ENCODE assay signal across 1 cellular context in the genomic region with DNA sequence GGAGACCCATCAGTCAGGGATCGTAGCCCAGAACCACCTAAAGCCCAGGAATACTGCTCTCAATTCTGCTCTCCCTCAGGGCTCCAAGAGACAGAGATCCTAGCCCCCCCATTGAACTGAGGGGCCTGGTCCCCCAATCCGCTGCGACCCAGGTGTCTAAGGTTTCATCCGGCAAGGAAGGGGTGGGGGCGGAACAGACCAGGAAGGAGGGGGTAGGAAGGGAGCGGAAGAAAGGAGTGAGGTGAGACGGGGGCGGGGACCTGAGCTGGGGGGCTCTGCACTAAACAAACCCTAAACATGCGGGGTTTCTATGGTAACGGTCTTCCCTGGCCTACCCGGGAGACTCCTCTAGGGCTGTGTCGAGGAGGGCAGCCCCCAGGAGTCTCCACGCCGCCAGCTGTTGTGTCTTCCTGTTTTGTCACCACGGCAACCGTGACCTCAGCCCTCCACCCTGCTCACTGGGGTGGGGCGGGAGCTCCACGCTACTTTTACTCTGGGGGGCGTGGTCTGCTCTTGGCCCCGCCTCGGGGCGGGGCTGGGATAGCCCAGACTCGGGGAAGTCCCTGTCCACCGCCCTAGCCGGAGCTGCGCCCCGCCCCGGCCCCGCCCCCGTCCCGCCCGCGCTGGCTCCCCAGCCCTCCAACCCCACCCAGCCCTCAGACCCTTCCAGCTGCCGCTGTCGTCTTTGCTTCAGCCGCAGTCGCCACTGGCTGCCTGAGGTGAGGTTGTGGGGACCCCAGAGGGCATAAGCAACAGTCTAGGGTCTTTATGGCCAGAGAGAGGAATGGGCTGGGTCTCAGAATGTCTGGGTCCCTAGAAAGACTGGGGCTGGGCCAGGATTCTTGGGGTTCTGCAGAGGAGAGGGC.
A peak's percentile ranks its signal among the peaks of the same experiment; 100 is the strongest.
TF ChIP-seq lines count a peak whose summit lies in the region.

A gene with protein sequence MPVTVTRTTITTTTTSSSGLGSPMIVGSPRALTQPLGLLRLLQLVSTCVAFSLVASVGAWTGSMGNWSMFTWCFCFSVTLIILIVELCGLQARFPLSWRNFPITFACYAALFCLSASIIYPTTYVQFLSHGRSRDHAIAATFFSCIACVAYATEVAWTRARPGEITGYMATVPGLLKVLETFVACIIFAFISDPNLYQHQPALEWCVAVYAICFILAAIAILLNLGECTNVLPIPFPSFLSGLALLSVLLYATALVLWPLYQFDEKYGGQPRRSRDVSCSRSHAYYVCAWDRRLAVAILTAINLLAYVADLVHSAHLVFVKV (plus strand): TSS at position 659 of the 866 bp plus-strand sequence. CDS start 5,647 bp downstream, outside the sequence.

TF ChIP-seq in HepG2, 621 proteins besides CTCF, POLR2A, EP300 and RAD21 (continued from another document and continues in another):
- peak; percentile 35; the same call in 1 of the 2 replicates for TF ChIP-seq ZNF335 (CRISPR knock-in tag; IDR thresholded peaks at IDR 0.05)
- TF ChIP-seq, protein P1, sequence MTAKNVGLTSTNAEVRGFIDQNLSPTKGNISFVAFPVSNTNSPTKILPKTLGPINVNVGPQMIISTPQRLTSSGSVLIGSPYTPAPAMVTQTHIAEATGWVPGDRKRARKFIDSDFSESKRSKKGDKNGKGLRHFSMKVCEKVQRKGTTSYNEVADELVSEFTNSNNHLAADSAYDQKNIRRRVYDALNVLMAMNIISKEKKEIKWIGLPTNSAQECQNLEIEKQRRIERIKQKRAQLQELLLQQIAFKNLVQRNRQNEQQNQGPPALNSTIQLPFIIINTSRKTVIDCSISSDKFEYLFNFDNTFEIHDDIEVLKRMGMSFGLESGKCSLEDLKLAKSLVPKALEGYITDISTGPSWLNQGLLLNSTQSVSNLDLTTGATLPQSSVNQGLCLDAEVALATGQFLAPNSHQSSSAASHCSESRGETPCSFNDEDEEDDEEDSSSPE (CRISPR knock-in tag; IDR thresholded peaks at IDR 0.05), result peak; percentile 50
- no peak for TF ChIP-seq ZNF124 (CRISPR knock-in tag; IDR thresholded peaks at IDR 0.05)
- peak; percentile 66 for TF ChIP-seq FOXA3 (CRISPR knock-in tag; IDR thresholded peaks at IDR 0.05)
- TF ChIP-seq NR3C1 (CRISPR knock-in tag; IDR thresholded peaks at IDR 0.05), result no peak
- TF ChIP-seq NR2F6 (IDR thresholded peaks at IDR 0.05), result peak; percentile 62
- TF ChIP-seq NR2F6 (CRISPR knock-in tag; IDR thresholded peaks at IDR 0.05), result peak; percentile 51
- TF ChIP-seq ZBTB42 (CRISPR knock-in tag; IDR thresholded peaks at IDR 0.05), result 0 out of 2 replicates have a peak, but pooled peaks have one; percentile 48
- TF ChIP-seq HNF4A (CRISPR knock-in tag; IDR thresholded peaks at IDR 0.05), result 0 out of 2 replicates have a peak, but pooled peaks have one; percentile 22
- TF ChIP-seq AHR (CRISPR knock-in tag; IDR thresholded peaks at IDR 0.05), result 0 out of 2 replicates have a peak, but pooled peaks have one; percentile 21
- TF ChIP-seq, protein P2, sequence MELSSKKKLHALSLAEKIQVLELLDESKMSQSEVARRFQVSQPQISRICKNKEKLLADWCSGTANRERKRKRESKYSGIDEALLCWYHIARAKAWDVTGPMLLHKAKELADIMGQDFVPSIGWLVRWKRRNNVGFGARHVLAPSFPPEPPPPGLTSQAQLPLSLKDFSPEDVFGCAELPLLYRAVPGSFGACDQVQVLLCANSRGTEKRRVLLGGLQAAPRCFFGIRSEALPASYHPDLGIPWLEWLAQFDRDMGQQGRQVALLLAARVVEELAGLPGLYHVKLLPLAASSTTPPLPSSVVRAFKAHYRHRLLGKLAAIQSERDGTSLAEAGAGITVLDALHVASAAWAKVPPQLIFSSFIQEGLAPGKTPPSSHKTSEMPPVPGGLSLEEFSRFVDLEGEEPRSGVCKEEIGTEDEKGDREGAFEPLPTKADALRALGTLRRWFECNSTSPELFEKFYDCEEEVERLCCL (CRISPR knock-in tag; IDR thresholded peaks at IDR 0.05; ENCODE audit: borderline replicate concordance), result no peak
- no peak for TF ChIP-seq ZNF496 (CRISPR knock-in tag; IDR thresholded peaks at IDR 0.05; ENCODE audit: insufficient replicate concordance)
- TF ChIP-seq, protein P3, sequence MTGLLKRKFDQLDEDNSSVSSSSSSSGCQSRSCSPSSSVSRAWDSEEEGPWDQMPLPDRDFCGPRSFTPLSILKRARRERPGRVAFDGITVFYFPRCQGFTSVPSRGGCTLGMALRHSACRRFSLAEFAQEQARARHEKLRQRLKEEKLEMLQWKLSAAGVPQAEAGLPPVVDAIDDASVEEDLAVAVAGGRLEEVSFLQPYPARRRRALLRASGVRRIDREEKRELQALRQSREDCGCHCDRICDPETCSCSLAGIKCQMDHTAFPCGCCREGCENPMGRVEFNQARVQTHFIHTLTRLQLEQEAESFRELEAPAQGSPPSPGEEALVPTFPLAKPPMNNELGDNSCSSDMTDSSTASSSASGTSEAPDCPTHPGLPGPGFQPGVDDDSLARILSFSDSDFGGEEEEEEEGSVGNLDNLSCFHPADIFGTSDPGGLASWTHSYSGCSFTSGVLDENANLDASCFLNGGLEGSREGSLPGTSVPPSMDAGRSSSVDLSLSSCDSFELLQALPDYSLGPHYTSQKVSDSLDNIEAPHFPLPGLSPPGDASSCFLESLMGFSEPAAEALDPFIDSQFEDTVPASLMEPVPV (CRISPR knock-in tag; IDR thresholded peaks at IDR 0.05), result no peak
- TF ChIP-seq, protein P4, sequence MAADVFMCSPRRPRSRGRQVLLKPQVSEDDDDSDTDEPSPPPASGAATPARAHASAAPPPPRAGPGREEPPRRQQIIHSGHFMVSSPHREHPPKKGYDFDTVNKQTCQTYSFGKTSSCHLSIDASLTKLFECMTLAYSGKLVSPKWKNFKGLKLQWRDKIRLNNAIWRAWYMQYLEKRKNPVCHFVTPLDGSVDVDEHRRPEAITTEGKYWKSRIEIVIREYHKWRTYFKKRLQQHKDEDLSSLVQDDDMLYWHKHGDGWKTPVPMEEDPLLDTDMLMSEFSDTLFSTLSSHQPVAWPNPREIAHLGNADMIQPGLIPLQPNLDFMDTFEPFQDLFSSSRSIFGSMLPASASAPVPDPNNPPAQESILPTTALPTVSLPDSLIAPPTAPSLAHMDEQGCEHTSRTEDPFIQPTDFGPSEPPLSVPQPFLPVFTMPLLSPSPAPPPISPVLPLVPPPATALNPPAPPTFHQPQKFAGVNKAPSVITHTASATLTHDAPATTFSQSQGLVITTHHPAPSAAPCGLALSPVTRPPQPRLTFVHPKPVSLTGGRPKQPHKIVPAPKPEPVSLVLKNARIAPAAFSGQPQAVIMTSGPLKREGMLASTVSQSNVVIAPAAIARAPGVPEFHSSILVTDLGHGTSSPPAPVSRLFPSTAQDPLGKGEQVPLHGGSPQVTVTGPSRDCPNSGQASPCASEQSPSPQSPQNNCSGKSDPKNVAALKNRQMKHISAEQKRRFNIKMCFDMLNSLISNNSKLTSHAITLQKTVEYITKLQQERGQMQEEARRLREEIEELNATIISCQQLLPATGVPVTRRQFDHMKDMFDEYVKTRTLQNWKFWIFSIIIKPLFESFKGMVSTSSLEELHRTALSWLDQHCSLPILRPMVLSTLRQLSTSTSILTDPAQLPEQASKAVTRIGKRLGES (CRISPR knock-in tag; IDR thresholded peaks at IDR 0.05; ENCODE audit: borderline replicate concordance), result no peak
- TF ChIP-seq ZNF256 (CRISPR knock-in tag; conservative IDR thresholded peaks at IDR 0.05), result no peak
- TF ChIP-seq, protein P5, sequence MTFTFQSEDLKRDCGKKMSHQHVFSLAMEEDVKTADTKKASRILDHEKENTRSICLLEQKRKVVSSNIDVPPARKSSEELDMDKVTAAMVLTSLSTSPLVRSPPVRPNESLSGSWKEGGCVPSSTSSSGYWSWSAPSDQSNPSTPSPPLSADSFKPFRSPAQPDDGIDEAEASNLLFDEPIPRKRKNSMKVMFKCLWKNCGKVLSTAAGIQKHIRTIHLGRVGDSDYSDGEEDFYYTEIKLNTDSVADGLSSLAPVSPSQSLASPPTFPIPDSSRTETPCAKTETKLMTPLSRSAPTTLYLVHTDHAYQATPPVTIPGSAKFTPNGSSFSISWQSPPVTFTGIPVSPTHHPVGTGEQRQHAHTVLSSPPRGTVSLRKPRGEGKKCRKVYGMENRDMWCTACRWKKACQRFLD (CRISPR knock-in tag; IDR thresholded peaks at IDR 0.05; ENCODE audit: borderline replicate concordance), result 0 out of 2 replicates have a peak, but pooled peaks have one; percentile 21
- no peak for TF ChIP-seq ZNF562 (CRISPR knock-in tag; IDR thresholded peaks at IDR 0.05; ENCODE audit: borderline replicate concordance)
- TF ChIP-seq, protein P6, sequence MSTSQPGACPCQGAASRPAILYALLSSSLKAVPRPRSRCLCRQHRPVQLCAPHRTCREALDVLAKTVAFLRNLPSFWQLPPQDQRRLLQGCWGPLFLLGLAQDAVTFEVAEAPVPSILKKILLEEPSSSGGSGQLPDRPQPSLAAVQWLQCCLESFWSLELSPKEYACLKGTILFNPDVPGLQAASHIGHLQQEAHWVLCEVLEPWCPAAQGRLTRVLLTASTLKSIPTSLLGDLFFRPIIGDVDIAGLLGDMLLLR (CRISPR knock-in tag; IDR thresholded peaks at IDR 0.05), result no peak
- TF ChIP-seq ZBTB3 (CRISPR knock-in tag; IDR thresholded peaks at IDR 0.05; ENCODE audit: borderline replicate concordance, low read depth), result 0 out of 2 replicates have a peak, but pooled peaks have one; percentile 73
- TF ChIP-seq, protein P7, sequence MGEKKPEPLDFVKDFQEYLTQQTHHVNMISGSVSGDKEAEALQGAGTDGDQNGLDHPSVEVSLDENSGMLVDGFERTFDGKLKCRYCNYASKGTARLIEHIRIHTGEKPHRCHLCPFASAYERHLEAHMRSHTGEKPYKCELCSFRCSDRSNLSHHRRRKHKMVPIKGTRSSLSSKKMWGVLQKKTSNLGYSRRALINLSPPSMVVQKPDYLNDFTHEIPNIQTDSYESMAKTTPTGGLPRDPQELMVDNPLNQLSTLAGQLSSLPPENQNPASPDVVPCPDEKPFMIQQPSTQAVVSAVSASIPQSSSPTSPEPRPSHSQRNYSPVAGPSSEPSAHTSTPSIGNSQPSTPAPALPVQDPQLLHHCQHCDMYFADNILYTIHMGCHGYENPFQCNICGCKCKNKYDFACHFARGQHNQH (CRISPR knock-in tag; IDR thresholded peaks at IDR 0.05), result peak; percentile 91
- TF ChIP-seq WIZ (CRISPR knock-in tag; IDR thresholded peaks at IDR 0.05), result no peak
- TF ChIP-seq, protein P8, sequence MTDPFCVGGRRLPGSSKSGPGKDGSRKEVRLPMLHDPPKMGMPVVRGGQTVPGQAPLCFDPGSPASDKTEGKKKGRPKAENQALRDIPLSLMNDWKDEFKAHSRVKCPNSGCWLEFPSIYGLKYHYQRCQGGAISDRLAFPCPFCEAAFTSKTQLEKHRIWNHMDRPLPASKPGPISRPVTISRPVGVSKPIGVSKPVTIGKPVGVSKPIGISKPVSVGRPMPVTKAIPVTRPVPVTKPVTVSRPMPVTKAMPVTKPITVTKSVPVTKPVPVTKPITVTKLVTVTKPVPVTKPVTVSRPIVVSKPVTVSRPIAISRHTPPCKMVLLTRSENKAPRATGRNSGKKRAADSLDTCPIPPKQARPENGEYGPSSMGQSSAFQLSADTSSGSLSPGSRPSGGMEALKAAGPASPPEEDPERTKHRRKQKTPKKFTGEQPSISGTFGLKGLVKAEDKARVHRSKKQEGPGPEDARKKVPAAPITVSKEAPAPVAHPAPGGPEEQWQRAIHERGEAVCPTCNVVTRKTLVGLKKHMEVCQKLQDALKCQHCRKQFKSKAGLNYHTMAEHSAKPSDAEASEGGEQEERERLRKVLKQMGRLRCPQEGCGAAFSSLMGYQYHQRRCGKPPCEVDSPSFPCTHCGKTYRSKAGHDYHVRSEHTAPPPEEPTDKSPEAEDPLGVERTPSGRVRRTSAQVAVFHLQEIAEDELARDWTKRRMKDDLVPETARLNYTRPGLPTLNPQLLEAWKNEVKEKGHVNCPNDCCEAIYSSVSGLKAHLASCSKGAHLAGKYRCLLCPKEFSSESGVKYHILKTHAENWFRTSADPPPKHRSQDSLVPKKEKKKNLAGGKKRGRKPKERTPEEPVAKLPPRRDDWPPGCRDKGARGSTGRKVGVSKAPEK (CRISPR knock-in tag; IDR thresholded peaks at IDR 0.05; ENCODE audit: borderline replicate concordance), result no peak
- TF ChIP-seq PHF8 (CRISPR knock-in tag; IDR thresholded peaks at IDR 0.05), result peak; percentile 26
- TF ChIP-seq, protein P9, sequence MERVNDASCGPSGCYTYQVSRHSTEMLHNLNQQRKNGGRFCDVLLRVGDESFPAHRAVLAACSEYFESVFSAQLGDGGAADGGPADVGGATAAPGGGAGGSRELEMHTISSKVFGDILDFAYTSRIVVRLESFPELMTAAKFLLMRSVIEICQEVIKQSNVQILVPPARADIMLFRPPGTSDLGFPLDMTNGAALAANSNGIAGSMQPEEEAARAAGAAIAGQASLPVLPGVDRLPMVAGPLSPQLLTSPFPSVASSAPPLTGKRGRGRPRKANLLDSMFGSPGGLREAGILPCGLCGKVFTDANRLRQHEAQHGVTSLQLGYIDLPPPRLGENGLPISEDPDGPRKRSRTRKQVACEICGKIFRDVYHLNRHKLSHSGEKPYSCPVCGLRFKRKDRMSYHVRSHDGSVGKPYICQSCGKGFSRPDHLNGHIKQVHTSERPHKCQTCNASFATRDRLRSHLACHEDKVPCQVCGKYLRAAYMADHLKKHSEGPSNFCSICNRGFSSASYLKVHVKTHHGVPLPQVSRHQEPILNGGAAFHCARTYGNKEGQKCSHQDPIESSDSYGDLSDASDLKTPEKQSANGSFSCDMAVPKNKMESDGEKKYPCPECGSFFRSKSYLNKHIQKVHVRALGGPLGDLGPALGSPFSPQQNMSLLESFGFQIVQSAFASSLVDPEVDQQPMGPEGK (CRISPR knock-in tag; IDR thresholded peaks at IDR 0.05), result peak; percentile 100
- TF ChIP-seq, protein P10, sequence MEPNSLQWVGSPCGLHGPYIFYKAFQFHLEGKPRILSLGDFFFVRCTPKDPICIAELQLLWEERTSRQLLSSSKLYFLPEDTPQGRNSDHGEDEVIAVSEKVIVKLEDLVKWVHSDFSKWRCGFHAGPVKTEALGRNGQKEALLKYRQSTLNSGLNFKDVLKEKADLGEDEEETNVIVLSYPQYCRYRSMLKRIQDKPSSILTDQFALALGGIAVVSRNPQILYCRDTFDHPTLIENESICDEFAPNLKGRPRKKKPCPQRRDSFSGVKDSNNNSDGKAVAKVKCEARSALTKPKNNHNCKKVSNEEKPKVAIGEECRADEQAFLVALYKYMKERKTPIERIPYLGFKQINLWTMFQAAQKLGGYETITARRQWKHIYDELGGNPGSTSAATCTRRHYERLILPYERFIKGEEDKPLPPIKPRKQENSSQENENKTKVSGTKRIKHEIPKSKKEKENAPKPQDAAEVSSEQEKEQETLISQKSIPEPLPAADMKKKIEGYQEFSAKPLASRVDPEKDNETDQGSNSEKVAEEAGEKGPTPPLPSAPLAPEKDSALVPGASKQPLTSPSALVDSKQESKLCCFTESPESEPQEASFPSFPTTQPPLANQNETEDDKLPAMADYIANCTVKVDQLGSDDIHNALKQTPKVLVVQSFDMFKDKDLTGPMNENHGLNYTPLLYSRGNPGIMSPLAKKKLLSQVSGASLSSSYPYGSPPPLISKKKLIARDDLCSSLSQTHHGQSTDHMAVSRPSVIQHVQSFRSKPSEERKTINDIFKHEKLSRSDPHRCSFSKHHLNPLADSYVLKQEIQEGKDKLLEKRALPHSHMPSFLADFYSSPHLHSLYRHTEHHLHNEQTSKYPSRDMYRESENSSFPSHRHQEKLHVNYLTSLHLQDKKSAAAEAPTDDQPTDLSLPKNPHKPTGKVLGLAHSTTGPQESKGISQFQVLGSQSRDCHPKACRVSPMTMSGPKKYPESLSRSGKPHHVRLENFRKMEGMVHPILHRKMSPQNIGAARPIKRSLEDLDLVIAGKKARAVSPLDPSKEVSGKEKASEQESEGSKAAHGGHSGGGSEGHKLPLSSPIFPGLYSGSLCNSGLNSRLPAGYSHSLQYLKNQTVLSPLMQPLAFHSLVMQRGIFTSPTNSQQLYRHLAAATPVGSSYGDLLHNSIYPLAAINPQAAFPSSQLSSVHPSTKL (CRISPR knock-in tag; IDR thresholded peaks at IDR 0.05), result peak; percentile 40
- TF ChIP-seq HDAC2 (CRISPR knock-in tag; IDR thresholded peaks at IDR 0.05), result peak; percentile 56
